In the genomic region with DNA sequence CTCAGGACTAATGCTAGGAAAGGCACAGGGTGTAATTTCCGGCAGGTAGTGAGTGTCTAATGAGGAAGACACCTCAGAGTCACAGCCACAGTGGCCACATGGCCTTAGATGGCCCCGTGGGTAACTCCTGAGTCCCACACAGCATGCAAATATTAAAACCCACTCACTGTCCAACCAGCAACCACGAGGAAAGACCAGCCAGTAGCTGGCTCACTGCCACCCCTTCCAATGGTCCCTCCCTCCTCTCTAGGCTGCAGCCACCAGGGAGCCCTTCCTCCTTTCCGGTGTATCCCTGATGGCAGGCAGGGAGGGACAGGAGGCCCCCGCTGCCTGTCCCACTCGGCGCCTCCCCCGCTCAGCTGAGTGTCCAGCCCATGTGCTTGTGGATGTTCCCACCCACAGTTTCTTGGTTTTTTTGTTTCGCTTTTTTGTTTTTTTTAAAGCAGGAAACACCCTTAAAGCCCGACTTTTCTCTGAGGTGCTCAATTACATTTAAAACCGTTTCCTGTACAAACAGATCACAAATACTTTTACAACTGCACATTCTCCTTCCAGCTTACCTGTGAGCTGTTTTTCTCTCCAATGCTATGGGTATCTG, we compare ENCODE assay signal across 2 cellular contexts.
A peak's percentile ranks its signal among the peaks of the same experiment; 100 is the strongest.
TF ChIP-seq lines count a peak whose summit lies in the region.

No MANE protein-coding gene starts in this region.

TF ChIP-seq in Ishikawa, 13 proteins besides CTCF, POLR2A, EP300 and RAD21 (continued from another document):
- TF ChIP-seq, protein P1, sequence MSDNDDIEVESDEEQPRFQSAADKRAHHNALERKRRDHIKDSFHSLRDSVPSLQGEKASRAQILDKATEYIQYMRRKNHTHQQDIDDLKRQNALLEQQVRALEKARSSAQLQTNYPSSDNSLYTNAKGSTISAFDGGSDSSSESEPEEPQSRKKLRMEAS (IDR thresholded peaks at IDR 0.05) = no peak
- no peak for TF ChIP-seq TEAD4 (IDR thresholded peaks at IDR 0.05)
- no peak for TF ChIP-seq TAF1 (IDR thresholded peaks at IDR 0.05; ENCODE audit: low read depth)

TF ChIP-seq in GM12878, 131 proteins besides CTCF, POLR2A, EP300 and RAD21:
- TF ChIP-seq, protein P2, sequence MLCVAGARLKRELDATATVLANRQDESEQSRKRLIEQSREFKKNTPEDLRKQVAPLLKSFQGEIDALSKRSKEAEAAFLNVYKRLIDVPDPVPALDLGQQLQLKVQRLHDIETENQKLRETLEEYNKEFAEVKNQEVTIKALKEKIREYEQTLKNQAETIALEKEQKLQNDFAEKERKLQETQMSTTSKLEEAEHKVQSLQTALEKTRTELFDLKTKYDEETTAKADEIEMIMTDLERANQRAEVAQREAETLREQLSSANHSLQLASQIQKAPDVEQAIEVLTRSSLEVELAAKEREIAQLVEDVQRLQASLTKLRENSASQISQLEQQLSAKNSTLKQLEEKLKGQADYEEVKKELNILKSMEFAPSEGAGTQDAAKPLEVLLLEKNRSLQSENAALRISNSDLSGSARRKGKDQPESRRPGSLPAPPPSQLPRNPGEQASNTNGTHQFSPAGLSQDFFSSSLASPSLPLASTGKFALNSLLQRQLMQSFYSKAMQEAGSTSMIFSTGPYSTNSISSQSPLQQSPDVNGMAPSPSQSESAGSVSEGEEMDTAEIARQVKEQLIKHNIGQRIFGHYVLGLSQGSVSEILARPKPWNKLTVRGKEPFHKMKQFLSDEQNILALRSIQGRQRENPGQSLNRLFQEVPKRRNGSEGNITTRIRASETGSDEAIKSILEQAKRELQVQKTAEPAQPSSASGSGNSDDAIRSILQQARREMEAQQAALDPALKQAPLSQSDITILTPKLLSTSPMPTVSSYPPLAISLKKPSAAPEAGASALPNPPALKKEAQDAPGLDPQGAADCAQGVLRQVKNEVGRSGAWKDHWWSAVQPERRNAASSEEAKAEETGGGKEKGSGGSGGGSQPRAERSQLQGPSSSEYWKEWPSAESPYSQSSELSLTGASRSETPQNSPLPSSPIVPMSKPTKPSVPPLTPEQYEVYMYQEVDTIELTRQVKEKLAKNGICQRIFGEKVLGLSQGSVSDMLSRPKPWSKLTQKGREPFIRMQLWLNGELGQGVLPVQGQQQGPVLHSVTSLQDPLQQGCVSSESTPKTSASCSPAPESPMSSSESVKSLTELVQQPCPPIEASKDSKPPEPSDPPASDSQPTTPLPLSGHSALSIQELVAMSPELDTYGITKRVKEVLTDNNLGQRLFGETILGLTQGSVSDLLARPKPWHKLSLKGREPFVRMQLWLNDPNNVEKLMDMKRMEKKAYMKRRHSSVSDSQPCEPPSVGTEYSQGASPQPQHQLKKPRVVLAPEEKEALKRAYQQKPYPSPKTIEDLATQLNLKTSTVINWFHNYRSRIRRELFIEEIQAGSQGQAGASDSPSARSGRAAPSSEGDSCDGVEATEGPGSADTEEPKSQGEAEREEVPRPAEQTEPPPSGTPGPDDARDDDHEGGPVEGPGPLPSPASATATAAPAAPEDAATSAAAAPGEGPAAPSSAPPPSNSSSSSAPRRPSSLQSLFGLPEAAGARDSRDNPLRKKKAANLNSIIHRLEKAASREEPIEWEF (IDR thresholded peaks at IDR 0.05; ENCODE audit: insufficient replicate concordance, low read depth, low read length) = no peak
- TF ChIP-seq SREBF1 (IDR thresholded peaks at IDR 0.05; ENCODE audit: low read length) = no peak
- peak; percentile 36; the same call in 1 of the 3 replicates for TF ChIP-seq POU2F2 (IDR thresholded peaks at IDR 0.05; ENCODE audit: borderline replicate concordance, low read depth, low read length)
- no peak for TF ChIP-seq LARP7 (IDR thresholded peaks at IDR 0.05)
- TF ChIP-seq, protein P3, sequence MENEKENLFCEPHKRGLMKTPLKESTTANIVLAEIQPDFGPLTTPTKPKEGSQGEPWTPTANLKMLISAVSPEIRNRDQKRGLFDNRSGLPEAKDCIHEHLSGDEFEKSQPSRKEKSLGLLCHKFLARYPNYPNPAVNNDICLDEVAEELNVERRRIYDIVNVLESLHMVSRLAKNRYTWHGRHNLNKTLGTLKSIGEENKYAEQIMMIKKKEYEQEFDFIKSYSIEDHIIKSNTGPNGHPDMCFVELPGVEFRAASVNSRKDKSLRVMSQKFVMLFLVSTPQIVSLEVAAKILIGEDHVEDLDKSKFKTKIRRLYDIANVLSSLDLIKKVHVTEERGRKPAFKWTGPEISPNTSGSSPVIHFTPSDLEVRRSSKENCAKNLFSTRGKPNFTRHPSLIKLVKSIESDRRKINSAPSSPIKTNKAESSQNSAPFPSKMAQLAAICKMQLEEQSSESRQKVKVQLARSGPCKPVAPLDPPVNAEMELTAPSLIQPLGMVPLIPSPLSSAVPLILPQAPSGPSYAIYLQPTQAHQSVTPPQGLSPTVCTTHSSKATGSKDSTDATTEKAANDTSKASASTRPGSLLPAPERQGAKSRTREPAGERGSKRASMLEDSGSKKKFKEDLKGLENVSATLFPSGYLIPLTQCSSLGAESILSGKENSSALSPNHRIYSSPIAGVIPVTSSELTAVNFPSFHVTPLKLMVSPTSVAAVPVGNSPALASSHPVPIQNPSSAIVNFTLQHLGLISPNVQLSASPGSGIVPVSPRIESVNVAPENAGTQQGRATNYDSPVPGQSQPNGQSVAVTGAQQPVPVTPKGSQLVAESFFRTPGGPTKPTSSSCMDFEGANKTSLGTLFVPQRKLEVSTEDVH (IDR thresholded peaks at IDR 0.05; ENCODE audit: low read depth, partially characterized antibody) = no peak
- no peak for TF ChIP-seq MYB (IDR thresholded peaks at IDR 0.05; ENCODE audit: borderline replicate concordance, low read depth, low read length)
- TF ChIP-seq JUND (IDR thresholded peaks at IDR 0.05; ENCODE audit: low read depth, low read length) = no peak
- no peak for TF ChIP-seq SKIL (IDR thresholded peaks at IDR 0.05; ENCODE audit: low read depth, poor library complexity, severe bottlenecking)
- no peak for TF ChIP-seq CHD1 (IDR thresholded peaks at IDR 0.05; ENCODE audit: low read depth, low read length)
- peak; percentile 35; the same call in 1 of the 2 replicates for TF ChIP-seq ZNF384 (IDR thresholded peaks at IDR 0.05; ENCODE audit: borderline replicate concordance, low read depth, low read length)
- no peak for TF ChIP-seq POLR2AphosphoS5 (IDR thresholded peaks at IDR 0.05; ENCODE audit: low read length)
- TF ChIP-seq RBBP5 (conservative IDR thresholded peaks at IDR 0.05) = no peak
- 0 out of 2 replicates have a peak, but pooled peaks have one; percentile 10 for TF ChIP-seq BACH1 (IDR thresholded peaks at IDR 0.05; ENCODE audit: borderline replicate concordance)
- TF ChIP-seq HCFC1 (IDR thresholded peaks at IDR 0.05; ENCODE audit: low read length) = no peak
- TF ChIP-seq, protein P4, sequence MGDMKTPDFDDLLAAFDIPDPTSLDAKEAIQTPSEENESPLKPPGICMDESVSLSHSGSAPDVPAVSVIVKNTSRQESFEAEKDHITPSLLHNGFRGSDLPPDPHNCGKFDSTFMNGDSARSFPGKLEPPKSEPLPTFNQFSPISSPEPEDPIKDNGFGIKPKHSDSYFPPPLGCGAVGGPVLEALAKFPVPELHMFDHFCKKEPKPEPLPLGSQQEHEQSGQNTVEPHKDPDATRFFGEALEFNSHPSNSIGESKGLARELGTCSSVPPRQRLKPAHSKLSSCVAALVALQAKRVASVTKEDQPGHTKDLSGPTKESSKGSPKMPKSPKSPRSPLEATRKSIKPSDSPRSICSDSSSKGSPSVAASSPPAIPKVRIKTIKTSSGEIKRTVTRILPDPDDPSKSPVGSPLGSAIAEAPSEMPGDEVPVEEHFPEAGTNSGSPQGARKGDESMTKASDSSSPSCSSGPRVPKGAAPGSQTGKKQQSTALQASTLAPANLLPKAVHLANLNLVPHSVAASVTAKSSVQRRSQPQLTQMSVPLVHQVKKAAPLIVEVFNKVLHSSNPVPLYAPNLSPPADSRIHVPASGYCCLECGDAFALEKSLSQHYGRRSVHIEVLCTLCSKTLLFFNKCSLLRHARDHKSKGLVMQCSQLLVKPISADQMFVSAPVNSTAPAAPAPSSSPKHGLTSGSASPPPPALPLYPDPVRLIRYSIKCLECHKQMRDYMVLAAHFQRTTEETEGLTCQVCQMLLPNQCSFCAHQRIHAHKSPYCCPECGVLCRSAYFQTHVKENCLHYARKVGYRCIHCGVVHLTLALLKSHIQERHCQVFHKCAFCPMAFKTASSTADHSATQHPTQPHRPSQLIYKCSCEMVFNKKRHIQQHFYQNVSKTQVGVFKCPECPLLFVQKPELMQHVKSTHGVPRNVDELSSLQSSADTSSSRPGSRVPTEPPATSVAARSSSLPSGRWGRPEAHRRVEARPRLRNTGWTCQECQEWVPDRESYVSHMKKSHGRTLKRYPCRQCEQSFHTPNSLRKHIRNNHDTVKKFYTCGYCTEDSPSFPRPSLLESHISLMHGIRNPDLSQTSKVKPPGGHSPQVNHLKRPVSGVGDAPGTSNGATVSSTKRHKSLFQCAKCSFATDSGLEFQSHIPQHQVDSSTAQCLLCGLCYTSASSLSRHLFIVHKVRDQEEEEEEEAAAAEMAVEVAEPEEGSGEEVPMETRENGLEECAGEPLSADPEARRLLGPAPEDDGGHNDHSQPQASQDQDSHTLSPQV (IDR thresholded peaks at IDR 0.05) = no peak
